12 cellular contexts compared by ENCODE assay signal in genomic region chr1:205664399-205665108, GRCh38. TPM values are rescaled to one million over a fixed set of nuclear protein-coding genes. Genes with fewer than 3 reads are reported as not detected.
DNase-seq lines count a peak whose midpoint lies in the region; TF ChIP-seq lines count a peak whose summit lies in the region.
"Had no signal": no experiment of that assay in that cellular context is flagged by ENCODE, and none has a peak within 500 bp of the region (broad histone marks: within the 10 kb centered on the region; RNA-seq: fewer than 3 reads in every experiment).

No MANE protein-coding gene starts in this region.

- no peak overlapping the region for H3K27ac ChIP-seq in smooth muscle cell (ENCODE audit: low read depth)

- 95% methylated on average over 20 of the region's 20 CpGs for WGBS in smooth muscle cell (ENCODE audit: low lambda C conversion rate)

- peaks cover 21% of the 10 kb centered on the region for H3K4me1 ChIP-seq in smooth muscle cell (ENCODE audit: low read depth)

- H4K20me1 ChIP-seq in smooth muscle cell (ENCODE audit: low read depth), result peaks cover 39% of the 10 kb centered on the region

- no peaks in the 10 kb centered on the region for H3K9me3 Mint-ChIP-seq in brain
- H3K9me3 Mint-ChIP-seq: activated naive CD4-positive, alpha-beta T cell treated with anti-CD3 and anti-CD28 coated beads, Interleukin-2, amount 10 ng/mL, durations not matched to agents 7 days and 5 days; CD14-positive monocyte had no signal

- H3K4me1 Mint-ChIP-seq in brain, result peaks cover 65% of the 10 kb centered on the region

- H3K79me2 ChIP-seq in smooth muscle cell (ENCODE audit: low read depth), result peaks cover 5% of the 10 kb centered on the region

- no peak overlapping the region for H3K9ac ChIP-seq in smooth muscle cell (ENCODE audit: low read depth)

- H3K27me3 Mint-ChIP-seq in brain, result peaks cover 2% of the 10 kb centered on the region

- no peak overlapping the region for H3K4me3 Mint-ChIP-seq in brain
- H3K4me3 Mint-ChIP-seq: activated naive CD4-positive, alpha-beta T cell treated with anti-CD3 and anti-CD28 coated beads, Interleukin-2, amount 10 ng/mL, durations not matched to agents 7 days and 5 days had no signal

- TF ChIP-seq CTCF in brain (conservative IDR thresholded peaks at IDR 0.05) (no peak), smooth muscle cell (IDR thresholded peaks at IDR 0.05; ENCODE audit: borderline replicate concordance, insufficient read depth, poor library complexity, severe bottlenecking) (no peak)

- H3K4me2 ChIP-seq in smooth muscle cell, result no peak overlapping the region

- H3K36me3 ChIP-seq in MG63 (no peaks in the 10 kb centered on the region), smooth muscle cell (ENCODE audit: low read depth) (no peaks in the 10 kb centered on the region)

- H3K27me3 ChIP-seq in MG63 (no peaks in the 10 kb centered on the region), smooth muscle cell (ENCODE audit: low read depth) (no peaks in the 10 kb centered on the region)

- DNase-seq in COR-L47 (lab: John Stamatoyannopoulos, UW) (peak; percentile 29), MG63 (peak; percentile 18), lung microvascular endothelial cell (ENCODE audit: low read depth in 2 of 2) (peak; percentile 62 to 71), RPMI8226 (no peak), smooth muscle cell (lab: John Stamatoyannopoulos, UW; ENCODE audit: unreplicated experiment) (no peak), DMS153 (lab: John Stamatoyannopoulos, UW) (no peak), NCI-H345 (lab: John Stamatoyannopoulos, UW) (no peak)
- DNase-seq: activated CD4-positive, CD25-positive, alpha-beta regulatory T cell; activated naive CD4-positive, alpha-beta T cell treated with anti-CD3 and anti-CD28 coated beads, Interleukin-2, amount 10 ng/mL, durations not matched to agents 7 days and 5 days; effector memory CD4-positive, alpha-beta T cell had no signal

- H3K36me3 Mint-ChIP-seq in brain, result no peaks in the 10 kb centered on the region
- H3K36me3 Mint-ChIP-seq: activated naive CD4-positive, alpha-beta T cell treated with anti-CD3 and anti-CD28 coated beads, Interleukin-2, amount 10 ng/mL, durations not matched to agents 7 days and 5 days; CD14-positive monocyte had no signal

- H3K4me3 ChIP-seq in MG63 (no peak overlapping the region), smooth muscle cell (no peak overlapping the region)

- no peaks in the 10 kb centered on the region for H3K9me3 ChIP-seq in MG63
- no peaks in the 10 kb centered on the region for H3K9me3 ChIP-seq in smooth muscle cell (replicated peaks; ENCODE audit: low read depth)

- no peaks in the 10 kb centered on the region for H3F3A ChIP-seq in smooth muscle cell (ENCODE audit: low read depth)

- peak overlapping the region in 3 of 5 experiments; percentile 46 to 90 (median 58) for H3K27ac Mint-ChIP-seq in brain
- H3K27ac Mint-ChIP-seq: activated naive CD4-positive, alpha-beta T cell treated with anti-CD3 and anti-CD28 coated beads, Interleukin-2, amount 10 ng/mL, durations not matched to agents 7 days and 5 days had no signal

- no peak overlapping the region for H2AFZ ChIP-seq in smooth muscle cell (ENCODE audit: low read depth)

RNA-seq across cellular contexts. Expression of gene SLC45A3, which starts 15.8 kb away (rescaled TPM):
- total RNA-seq in MG63 (2014; rRNA removed; shearing (Covaris generic); ENCODE audit: low replicate concordance), result 1.7 and 3.2 TPM in 2 replicates
- polyA plus RNA-seq in brain (ENCODE audit: insufficient read depth, low read depth, low replicate concordance) (16.4 TPM), smooth muscle cell (3.1 and 4.4 TPM in 2 replicates)
- total RNA-seq in lung microvascular endothelial cell (20.3 and 64.7 TPM in 2 replicates), smooth muscle cell (3.2 and 4.9 TPM in 2 replicates)

RNA-seq across cellular contexts. Expression of gene ELK4, which starts 32.7 kb away (rescaled TPM):
- 16.5 and 20.9 TPM in 2 replicates for total RNA-seq in MG63 (2014; rRNA removed; shearing (Covaris generic); ENCODE audit: low replicate concordance)
- polyA plus RNA-seq in brain (ENCODE audit: insufficient read depth, low read depth, low replicate concordance) (1.8 TPM), smooth muscle cell (3.6 and 3.7 TPM in 2 replicates)
- total RNA-seq in lung microvascular endothelial cell (26.4 and 27.0 TPM in 2 replicates), smooth muscle cell (15.5 and 16.6 TPM in 2 replicates)

Comparison
In these comparisons a context has a peak if more than half of its experiments do, and no peak if none do; other contexts are left out.
1. DNase-seq: peak in COR-L47 (single experiment), MG63 (single experiment) and lung microvascular endothelial cell (2 of 2); none in RPMI8226 (single experiment), smooth muscle cell (single experiment), DMS153 (single experiment) and NCI-H345 (single experiment).